ENCODE assay signal across 1 cellular context in genomic region chr7:5574770-5575269, GRCh38.
TF ChIP-seq lines count a peak whose summit lies in the region.

No MANE protein-coding gene starts in this region.

TF ChIP-seq in IMR-90, 13 proteins besides CTCF, POLR2A, EP300 and RAD21 (continued from another document):
- no peak for TF ChIP-seq FOS (IDR thresholded peaks at IDR 0.05; ENCODE audit: low read depth, low read length)
- TF ChIP-seq RCOR1 (IDR thresholded peaks at IDR 0.05; ENCODE audit: insufficient replicate concordance, low read length): no peak
- TF ChIP-seq MAFK (IDR thresholded peaks at IDR 0.05; ENCODE audit: low read depth, low read length): no peak
- no peak for TF ChIP-seq CHD1 (IDR thresholded peaks at IDR 0.05; ENCODE audit: low read depth, low read length)
